8 cellular contexts compared by ENCODE assay signal in the genomic region with DNA sequence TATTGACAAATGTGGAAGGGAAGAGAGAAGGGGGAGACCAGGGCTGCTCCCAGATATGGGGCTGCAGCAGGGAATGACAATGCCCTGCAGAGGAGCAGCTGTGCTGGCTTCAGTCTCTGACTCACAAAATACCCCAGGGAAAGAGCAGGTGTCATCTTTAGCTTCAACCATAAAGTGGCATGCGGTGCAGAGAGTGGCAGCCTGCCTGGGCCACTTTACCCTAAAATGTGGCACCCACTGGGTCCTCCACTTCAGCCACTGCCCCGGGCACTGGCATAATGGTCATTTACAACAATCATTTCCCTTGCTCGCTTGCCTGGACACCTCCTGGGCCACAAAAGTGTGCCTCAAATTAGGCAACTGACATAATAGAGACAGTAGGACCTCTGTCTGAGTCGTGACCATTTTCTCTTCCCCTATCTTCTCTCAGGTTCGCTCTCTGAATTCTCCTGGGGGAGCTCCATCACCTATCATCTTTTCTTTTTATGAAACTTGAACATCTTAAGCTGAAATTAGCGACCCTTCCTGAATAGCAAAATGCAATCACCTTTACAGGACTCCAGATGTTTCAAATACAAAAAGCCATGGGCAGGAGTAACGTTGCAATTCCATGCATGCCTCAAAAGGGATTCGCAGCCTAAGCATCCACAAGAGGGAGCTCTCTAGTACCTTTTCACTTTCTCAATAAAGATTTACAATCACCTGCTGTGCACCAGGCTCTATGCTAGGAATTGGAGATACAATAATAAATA.
A peak's percentile ranks its signal among the peaks of the same experiment; 100 is the strongest.
DNase-seq lines count a peak whose midpoint lies in the region; TF ChIP-seq lines count a peak whose summit lies in the region.

No MANE protein-coding gene starts in this region.

- H4K20me1 ChIP-seq in PC-9 (ENCODE audit: insufficient read depth): no peaks in the 10 kb centered on the region

- no peaks in the 10 kb centered on the region for H3K9me3 ChIP-seq in PC-9 (ENCODE audit: insufficient read depth, low read depth)

- 0 out of 2 replicates have a peak, but pooled peaks cover 7% of the 10 kb centered on the region for H3K4me1 ChIP-seq in PC-9 (replicated peaks; ENCODE audit: insufficient read depth)

- in situ Hi-C loops in ACHN (cut with HindIII; ENCODE audit: low pct_ligation_motif_present, low pct_unique_long_range_greater_than_20kb, low sequenced_read_pairs): no loop called here

- no peak overlapping the region for H3K27ac ChIP-seq in PC-9

- H3K27me3 ChIP-seq in PC-9 (ENCODE audit: insufficient read depth, low read depth): no peaks in the 10 kb centered on the region

- H3K4me2 ChIP-seq in PC-9: no peak overlapping the region

- BruUV-seq in PC-9 (replicated peaks; lab: Mats Ljungman, UMichigan): no TSS peak

- POLR2A ChIA-PET in HEK293T (lab: Yijun Ruan, JAX): no interaction called here
- POLR2A ChIA-PET in PC-9 (lab: Charles Lee; ENCODE audit: unreplicated experiment): interaction anchor here (0.7 kb wide), 1 partner anchor 23 kb away, joined by 3 read pairs; no protein-coding TSS in a partner anchor

- intact Hi-C loops in PC-9 (cut with micrococcal nuclease; ENCODE audit: unreplicated experiment): loop anchor here (1.0 to 2.0 kb wide), 5 partner anchors 53 to 809 kb away; a partner anchor contains a TSS

- no peaks in the 10 kb centered on the region for H3F3A ChIP-seq in PC-9 (ENCODE audit: insufficient read depth, low read depth)

- H3K9me2 ChIP-seq in PC-9 (ENCODE audit: insufficient read depth): no peaks in the 10 kb centered on the region

- H3K4me3 ChIP-seq in LNCaP clone FGC (ENCODE audit: low read depth, low read length) (no peak overlapping the region), PC-9 (no peak overlapping the region)

- DNase-seq in ACHN (peak; percentile 54), GM03348 (ENCODE audit: low spot score) (peak; percentile 58), HEK293T (ENCODE audit: extremely low spot score) (peak; percentile 57), LNCaP clone FGC (ENCODE audit: low read depth) (no peak), PC-9 (peak; percentile 39 to 48), dedifferentiated amniotic fluid mesenchymal stem cell (ENCODE audit: extremely low spot score) (peak; percentile 30), middle frontal gyrus (ENCODE audit: extremely low spot score, low spot score) (peak; percentile 56), GM19238 (ENCODE audit: insufficient read length, low spot score) (no peak)

- CTCF ChIA-PET in HEK293T (lab: Yijun Ruan, JAX) (interaction anchor here (0.5 to 1.2 kb wide), 11 partner anchors 14 to 1369 kb away, joined by 3 to 5 read pairs (median 3); no protein-coding TSS in a partner anchor), PC-9 (lab: Charles Lee) (interaction anchor here (0.5 to 1.1 kb wide), 6 partner anchors 36 to 356 kb away, joined by 3 to 6 read pairs (median 4); a partner anchor contains a TSS)

- H3K79me2 ChIP-seq in PC-9 (ENCODE audit: low read depth): no peaks in the 10 kb centered on the region

- no peak overlapping the region for H2AFZ ChIP-seq in PC-9

- TF ChIP-seq CTCF in LNCaP clone FGC (IDR thresholded peaks at IDR 0.05; ENCODE audit: control insufficient read depth, extremely low read depth, insufficient read depth) (peak; percentile 80), PC-9 (conservative IDR thresholded peaks at IDR 0.05) (peak; percentile 83)

- no peaks in the 10 kb centered on the region for H3K36me3 ChIP-seq in PC-9 (ENCODE audit: low read depth)

TF ChIP-seq in HEK293T, 16 proteins besides CTCF, POLR2A, EP300 and RAD21:
- no peak for TF ChIP-seq ELF4 (IDR thresholded peaks at IDR 0.05)
- no peak for TF ChIP-seq FOXK2 (IDR thresholded peaks at IDR 0.05)
- TF ChIP-seq SUZ12 (IDR thresholded peaks at IDR 0.05): no peak
- TF ChIP-seq BHLHE40 (IDR thresholded peaks at IDR 0.05; ENCODE audit: borderline replicate concordance): no peak
- no peak for TF ChIP-seq ZNF384 (IDR thresholded peaks at IDR 0.05)
- TF ChIP-seq HDGF (IDR thresholded peaks at IDR 0.05; ENCODE audit: borderline replicate concordance): no peak
- TF ChIP-seq, protein P1, sequence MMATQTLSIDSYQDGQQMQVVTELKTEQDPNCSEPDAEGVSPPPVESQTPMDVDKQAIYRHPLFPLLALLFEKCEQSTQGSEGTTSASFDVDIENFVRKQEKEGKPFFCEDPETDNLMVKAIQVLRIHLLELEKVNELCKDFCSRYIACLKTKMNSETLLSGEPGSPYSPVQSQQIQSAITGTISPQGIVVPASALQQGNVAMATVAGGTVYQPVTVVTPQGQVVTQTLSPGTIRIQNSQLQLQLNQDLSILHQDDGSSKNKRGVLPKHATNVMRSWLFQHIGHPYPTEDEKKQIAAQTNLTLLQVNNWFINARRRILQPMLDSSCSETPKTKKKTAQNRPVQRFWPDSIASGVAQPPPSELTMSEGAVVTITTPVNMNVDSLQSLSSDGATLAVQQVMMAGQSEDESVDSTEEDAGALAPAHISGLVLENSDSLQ (IDR thresholded peaks at IDR 0.05): peak; percentile 33; the same call in 1 of the 2 replicates
- TF ChIP-seq FOXM1 (IDR thresholded peaks at IDR 0.05; ENCODE audit: borderline replicate concordance): no peak

Comparison
In these comparisons a context has a peak if more than half of its experiments do, and no peak if none do; other contexts are left out.
1. DNase-seq: peak in ACHN (single experiment), GM03348 (single experiment), HEK293T (single experiment), PC-9 (2 of 2), dedifferentiated amniotic fluid mesenchymal stem cell (single experiment) and middle frontal gyrus (single experiment); none in LNCaP clone FGC (single experiment) and GM19238 (single experiment).